18 cellular contexts compared by ENCODE assay signal in the genomic region with DNA sequence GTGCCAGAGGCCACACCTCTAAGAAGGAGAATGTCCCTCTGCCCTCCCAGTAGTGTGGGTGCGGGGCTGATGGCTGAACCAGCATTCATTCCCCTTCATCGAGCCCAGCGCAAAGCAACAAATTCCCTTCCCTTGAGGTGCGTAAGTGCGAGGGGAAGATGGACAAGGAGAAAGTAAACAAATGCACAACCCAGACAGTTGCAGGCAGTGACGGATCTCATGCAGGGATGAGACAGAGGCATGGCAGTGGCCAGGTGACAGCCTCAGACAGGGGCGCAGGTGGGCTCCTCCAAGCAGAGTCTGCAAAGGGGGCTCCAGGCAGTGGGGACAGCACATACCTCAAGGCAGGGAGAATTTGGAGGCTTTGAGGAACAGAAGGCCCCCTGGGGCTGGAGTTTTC. TPM values are rescaled to one million over a fixed set of nuclear protein-coding genes. Genes with fewer than 3 reads are reported as not detected.
A peak's percentile ranks its signal among the peaks of the same experiment; 100 is the strongest.
DNase-seq lines count a peak whose midpoint lies in the region; ATAC-seq and TF ChIP-seq lines count a peak whose summit lies in the region.
"Had no signal": no experiment of that assay in that cellular context is flagged by ENCODE, and none has a peak within 500 bp of the region (broad histone marks: within the 10 kb centered on the region; RNA-seq: fewer than 3 reads in every experiment).

No MANE protein-coding gene starts in this region.

- H3K23me2 ChIP-seq in H9 (ENCODE audit: insufficient read length, low read depth, low read length, poor library complexity, severe bottlenecking): no peaks in the 10 kb centered on the region

- intact Hi-C loops in spleen (cut with DNase I; ENCODE audit: low total_unique reads): no loop called here

- peaks cover 3% of the 10 kb centered on the region; the same call in 1 of the 2 replicates for H3K4me1 ChIP-seq in H9 (ENCODE audit: insufficient read depth, low read length)
- H3K4me1 ChIP-seq in neural progenitor cell: peaks cover 16% of the 10 kb centered on the region
- H3K4me1 ChIP-seq in spleen: no peaks in the 10 kb centered on the region
- H3K4me1 ChIP-seq: Caco-2, HAP-1 had no signal

- H2BK12ac ChIP-seq in H9 (ENCODE audit: insufficient read length, low read depth, low read length): no peak overlapping the region

- H2BK5ac ChIP-seq in H9 (ENCODE audit: insufficient read length, low read length): no peak overlapping the region

- no peaks in the 10 kb centered on the region for H3K9me3 ChIP-seq in H9 (ENCODE audit: control insufficient read depth, low read depth, low read length)
- no peaks in the 10 kb centered on the region for H3K9me3 ChIP-seq in neural progenitor cell (ENCODE audit: low read depth)
- H3K9me3 ChIP-seq in spleen: no peaks in the 10 kb centered on the region
- H3K9me3 ChIP-seq: A549, Caco-2, HAP-1 had no signal

- H3K4me2 ChIP-seq in H9 (ENCODE audit: insufficient read depth, insufficient read length, low read length) (no peak overlapping the region), neural progenitor cell (peak overlapping the region; percentile 41)
- H3K4me2 ChIP-seq: A549 had no signal

- H3K36me3 Mint-ChIP-seq in H9 (ENCODE audit: insufficient read depth in 1 of 3, low read depth in 3 of 3) (no peaks in the 10 kb centered on the region), WTC11 (no peaks in the 10 kb centered on the region), neural progenitor cell (no peaks in the 10 kb centered on the region)
- H3K36me3 Mint-ChIP-seq: CD14-positive monocyte; CD8-positive, alpha-beta memory T cell had no signal

- H3K23ac ChIP-seq in H9 (ENCODE audit: insufficient read length, low read depth, low read length): no peak overlapping the region

- no peaks in the 10 kb centered on the region for H3K27me3 ChIP-seq in H9 (ENCODE audit: insufficient read depth, low read length)
- H3K27me3 ChIP-seq in neural progenitor cell: no peaks in the 10 kb centered on the region
- H3K27me3 ChIP-seq in spleen (replicated peaks in 1 of 7): peaks cover 0 to 16% (median 0%) of the 10 kb centered on the region in 7 donors

- no peak overlapping the region for H2BK15ac ChIP-seq in H9 (ENCODE audit: low read depth, low read length)

- WGBS in H9 (ENCODE audit: extremely low coverage, insufficient read length, low lambda C conversion rate): no CpG with 5 or more reads among the region's 7 CpGs
- WGBS in spleen, 5 donors: 79 to 91% (median 87%) methylated on average over 7 of the region's 7 CpGs

- H4K5ac ChIP-seq in H9 (ENCODE audit: insufficient read length, low read depth, low read length): no peak overlapping the region

- no peaks in the 10 kb centered on the region for H3K36me3 ChIP-seq in neural progenitor cell
- H3K36me3 ChIP-seq in spleen: no peaks in the 10 kb centered on the region
- H3K36me3 ChIP-seq: HAP-1 had no signal

- no peak overlapping the region for H2BK120ac ChIP-seq in H9 (ENCODE audit: low read depth, low read length, poor library complexity, severe bottlenecking)

- H3K4me1 Mint-ChIP-seq in H9 (peaks cover 48 to 53% of the 10 kb centered on the region in 2 experiments), WTC11 (peaks cover 34% of the 10 kb centered on the region), neural progenitor cell (peaks cover 24% of the 10 kb centered on the region)
- H3K4me1 Mint-ChIP-seq: CD14-positive monocyte; CD8-positive, alpha-beta memory T cell had no signal

- no peak overlapping the region for H2AK5ac ChIP-seq in H9 (ENCODE audit: insufficient read length, low read length)

- no peak overlapping the region for H2BK20ac ChIP-seq in H9 (ENCODE audit: low read depth, low read length, poor library complexity, severe bottlenecking)

- no peak overlapping the region for H3K18ac ChIP-seq in H9 (ENCODE audit: insufficient read length, low read depth, low read length)

- TF ChIP-seq CTCF in H9 (conservative IDR thresholded peaks at IDR 0.05): no peak
- TF ChIP-seq CTCF in WTC11 (IDR thresholded peaks at IDR 0.05): no peak
- no peak for TF ChIP-seq CTCF in neural progenitor cell (IDR thresholded peaks at IDR 0.05)
- TF ChIP-seq CTCF in spleen (IDR thresholded peaks at IDR 0.05 in 8 of 11, conservative IDR thresholded peaks at IDR 0.05 in 3 of 11): no peak

- H3K79me1 ChIP-seq in H9 (ENCODE audit: insufficient read depth, low read depth, low read length, poor library complexity, severe bottlenecking): no peaks in the 10 kb centered on the region

- no peaks in the 10 kb centered on the region for H3F3A ChIP-seq in neural progenitor cell (ENCODE audit: low read depth)

- no peak overlapping the region for H3K14ac ChIP-seq in H9 (ENCODE audit: insufficient read depth, low read length)

- H3K27ac Mint-ChIP-seq in H9 (peak overlapping the region in 2 of 3 experiments; percentile 7 to 46; a peak in 3 of 7 replicates), WTC11 (peak overlapping the region; percentile 54; the same call in 1 of the 2 replicates), neural progenitor cell (no peak overlapping the region)
- H3K27ac Mint-ChIP-seq: CD14-positive monocyte; CD8-positive, alpha-beta memory T cell; HFFc6 had no signal

- no peak overlapping the region for H3T11ph ChIP-seq in H9 (ENCODE audit: low read length)

- no peak overlapping the region for H4K8ac ChIP-seq in H9 (replicated peaks; ENCODE audit: insufficient read length, low read depth, low read length)

- no peak overlapping the region for H4K91ac ChIP-seq in H9 (ENCODE audit: insufficient read length, low read depth, low read length)

- DNase-seq in H9 (no peak), WTC11 (ENCODE audit: low spot score) (no peak), neural progenitor cell (ENCODE audit: low spot score) (peak; percentile 36), spleen (peak; percentile 54)
- DNase-seq in activated CD4-positive, alpha-beta T cell treated with anti-CD3 and anti-CD28 coated beads for 48 hours: no peak
- DNase-seq: Caco-2; CD8-positive, alpha-beta memory T cell; DND-41; GDM1; HFFc6; IMR-90; KBM-7 had no signal

- H4K20me1 ChIP-seq in H9 (ENCODE audit: control insufficient read depth, insufficient read depth, insufficient read length) (no peaks in the 10 kb centered on the region), neural progenitor cell (ENCODE audit: low read depth) (no peaks in the 10 kb centered on the region)

- H3K4me3 Mint-ChIP-seq in H9: no peak overlapping the region
- no peak overlapping the region for H3K4me3 Mint-ChIP-seq in WTC11
- no peak overlapping the region for H3K4me3 Mint-ChIP-seq in neural progenitor cell
- H3K4me3 Mint-ChIP-seq: CD14-positive monocyte; CD8-positive, alpha-beta memory T cell; HFFc6 had no signal

- POLR2A ChIA-PET in WTC11 (lab: Charles Lee): no interaction called here

- no peaks in the 10 kb centered on the region; a peak in 2 of 5 replicates for H3K9me3 Mint-ChIP-seq in H9
- H3K9me3 Mint-ChIP-seq in WTC11: no peaks in the 10 kb centered on the region
- H3K9me3 Mint-ChIP-seq in neural progenitor cell: no peaks in the 10 kb centered on the region
- H3K9me3 Mint-ChIP-seq: CD8-positive, alpha-beta memory T cell; HFFc6 had no signal

- no peak overlapping the region for H3K4me3 ChIP-seq in neural progenitor cell
- no peak overlapping the region for H3K4me3 ChIP-seq in spleen
- H3K4me3 ChIP-seq: A549, HAP-1 had no signal

- no peak overlapping the region for H3K4ac ChIP-seq in H9 (ENCODE audit: low read depth, low read length)

- no peak for TF ChIP-seq POLR2A in spleen (IDR thresholded peaks at IDR 0.05)

- no peak overlapping the region for H2AFZ ChIP-seq in H9 (ENCODE audit: low read length)
- peak overlapping the region; percentile 47 for H2AFZ ChIP-seq in neural progenitor cell (replicated peaks)

- ATAC-seq in WTC11 (peak; percentile 50; the same call in 1 of the 2 replicates), GM19452 (IDR thresholded peaks at IDR 0.05; ENCODE audit: unreplicated experiment) (no peak), HG02623 (IDR thresholded peaks at IDR 0.05; ENCODE audit: unreplicated experiment) (no peak)
- ATAC-seq: A549 had no signal

- H3K9ac ChIP-seq in H9 (ENCODE audit: extremely low read depth, insufficient read length, low read length) (no peak overlapping the region), neural progenitor cell (no peak overlapping the region)

- H3K27ac ChIP-seq in H9 (ENCODE audit: insufficient read length, low read depth, low read length): no peak overlapping the region
- H3K27ac ChIP-seq in neural progenitor cell: no peak overlapping the region
- no peak overlapping the region for H3K27ac ChIP-seq in spleen
- H3K27ac ChIP-seq: A549 had no signal

- CTCF ChIA-PET in WTC11 (lab: Charles Lee): interaction anchor here (0.6 to 1.0 kb wide), 3 partner anchors 14 to 94 kb away, joined by 3 to 5 read pairs (median 4); no protein-coding TSS in a partner anchor

- H3K56ac ChIP-seq in H9 (ENCODE audit: insufficient read length, low read depth, low read length): no peak overlapping the region

- no peaks in the 10 kb centered on the region for H3K79me2 ChIP-seq in H9 (ENCODE audit: insufficient read depth, low read length)
- H3K79me2 ChIP-seq in neural progenitor cell (ENCODE audit: low read depth): no peaks in the 10 kb centered on the region

- peaks cover 2% of the 10 kb centered on the region; the same call in 1 of the 2 replicates for H3K27me3 Mint-ChIP-seq in H9 (ENCODE audit: low read depth)
- H3K27me3 Mint-ChIP-seq in WTC11 (ENCODE audit: low read depth): no peaks in the 10 kb centered on the region; the same call in 1 of the 2 replicates
- H3K27me3 Mint-ChIP-seq in neural progenitor cell (ENCODE audit: insufficient read depth, low read depth): peaks cover 11% of the 10 kb centered on the region

TF ChIP-seq in WTC11, 78 proteins besides CTCF, POLR2A, EP300 and RAD21 (continues in another document):
- no peak for TF ChIP-seq SOX15 (CRISPR knock-in tag; IDR thresholded peaks at IDR 0.05)
- no peak for TF ChIP-seq EMX1 (CRISPR knock-in tag; IDR thresholded peaks at IDR 0.05)

RNA-seq across cellular contexts. Expression of gene MYL2, which starts 2.3 kb away (rescaled TPM):
- total RNA-seq in H9 (2021): not detected in 2 replicates
- not detected in 3 replicates for total RNA-seq in WTC11 (2021)
- not detected in 2 replicates for total RNA-seq in neural progenitor cell (ENCODE audit: low replicate concordance)
- total RNA-seq in spleen: not detected
- polyA plus RNA-seq in spleen: 1 to 10 TPM; 1.2 to 8.5 (median 1.3) TPM
- total RNA-seq: Caco-2; CD8-positive, alpha-beta memory T cell; HFFc6; IMR-90 had no signal
- polyA plus RNA-seq: BJ; CD14-positive monocyte; CD8-positive, alpha-beta memory T cell; IMR-90 had no signal

Comparison
In these comparisons a context has a peak if more than half of its experiments do, and no peak if none do; other contexts are left out.
1. DNase-seq: peak in neural progenitor cell (single experiment) and spleen (single experiment); none in H9 (single experiment), WTC11 (single experiment) and activated CD4-positive, alpha-beta T cell treated with anti-CD3 and anti-CD28 coated beads for 48 hours (single experiment).